ENCODE assay signal across 14 cellular contexts in the genomic region with DNA sequence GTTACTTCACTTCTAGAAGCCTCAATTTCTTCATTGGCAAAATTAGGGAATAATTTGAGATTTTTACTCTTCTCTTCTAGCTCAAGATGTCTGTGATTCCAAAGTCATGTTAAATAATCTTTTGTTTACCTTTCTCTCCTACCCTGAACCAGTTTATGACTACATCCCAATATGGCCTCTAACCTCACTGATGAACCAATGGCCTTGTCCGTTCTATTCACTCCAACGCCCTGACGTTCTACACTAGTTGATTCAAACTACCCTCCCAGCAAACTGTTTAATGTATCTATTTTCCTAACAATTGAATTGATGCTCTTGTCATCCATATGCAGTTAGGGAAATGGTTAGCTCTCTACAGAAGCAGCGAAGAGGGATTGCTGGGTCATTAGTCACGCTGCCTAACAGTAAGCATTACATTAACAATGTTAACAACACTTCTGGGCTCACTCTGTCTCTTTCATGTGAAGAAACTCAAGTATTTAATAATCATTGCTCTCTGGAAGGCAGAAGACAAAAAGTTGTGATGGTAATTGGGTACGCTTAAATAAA. TPM values are rescaled to one million over a fixed set of nuclear protein-coding genes. Genes with fewer than 3 reads are reported as not detected.
A peak's percentile ranks its signal among the peaks of the same experiment; 100 is the strongest.
DNase-seq lines count a peak whose midpoint lies in the region; ATAC-seq and TF ChIP-seq lines count a peak whose summit lies in the region.
"Had no signal": no experiment of that assay in that cellular context is flagged by ENCODE, and none has a peak within 500 bp of the region (broad histone marks: within the 10 kb centered on the region; RNA-seq: fewer than 3 reads in every experiment).

No MANE protein-coding gene starts in this region.

- no peak overlapping the region for H3K4me3 Mint-ChIP-seq in WTC11
- no peak overlapping the region for H3K4me3 Mint-ChIP-seq in T-helper 17 cell
- H3K4me3 Mint-ChIP-seq: activated CD8-positive, alpha-beta T cell treated with anti-CD3 and anti-CD28 coated beads for 36 hours had no signal

- BruUV-seq in HCT116 (replicated peaks; lab: Mats Ljungman, UMichigan) = no TSS peak

- no peak overlapping the region for H2AFZ ChIP-seq in HCT116 (ENCODE audit: low read depth, low read length, poor library complexity, severe bottlenecking)

- no peak for TF ChIP-seq POLR2A in HCT116 (IDR thresholded peaks at IDR 0.05; ENCODE audit: borderline replicate concordance, extremely low read depth, insufficient read depth, insufficient read length)

- H3K4me1 ChIP-seq in BLaER1 (peaks cover 88% of the 10 kb centered on the region), HCT116 (ENCODE audit: control insufficient read depth in 1 of 2, insufficient read depth in 2 of 2, low read length in 2 of 2) (peaks cover 26 to 34% of the 10 kb centered on the region in 2 experiments)
- H3K4me1 ChIP-seq: prostate gland had no signal

- peaks cover 45% of the 10 kb centered on the region for H3K79me2 ChIP-seq in HCT116 (ENCODE audit: insufficient read depth, low read length)

- H3K27ac Mint-ChIP-seq in WTC11 (peak overlapping the region; percentile 63), T-helper 17 cell (no peak overlapping the region)
- H3K27ac Mint-ChIP-seq: activated CD8-positive, alpha-beta T cell treated with anti-CD3 and anti-CD28 coated beads for 36 hours had no signal

- no peak for TF ChIP-seq RAD21 in HCT116 (IDR thresholded peaks at IDR 0.05; ENCODE audit: low read depth)

- H3K27ac ChIP-seq in BLaER1 (no peak overlapping the region), HCT116 (ENCODE audit: low read depth, low read length) (no peak overlapping the region)
- H3K27ac ChIP-seq: prostate gland, thoracic aorta had no signal

- H3K4me1 Mint-ChIP-seq in WTC11 (peaks cover 91% of the 10 kb centered on the region), T-helper 17 cell (peaks cover 71% of the 10 kb centered on the region)

- H3K36me3 Mint-ChIP-seq in WTC11 (no peaks in the 10 kb centered on the region), T-helper 17 cell (ENCODE audit: low read depth) (no peaks in the 10 kb centered on the region)

- RAD21 ChIA-PET in HCT116 (lab: Charles Lee; ENCODE audit: low non-redundant PET in 1 of 2, low total read pairs in 2 of 2, uncharacterized antibody in 2 of 2, unreplicated experiment in 2 of 2) = no interaction called here

- TF ChIP-seq CTCF in HCT116 (IDR thresholded peaks at IDR 0.05 in 2 of 3, conservative IDR thresholded peaks at IDR 0.05 in 1 of 3; ENCODE audit: borderline replicate concordance in 1 of 3, insufficient read depth in 1 of 3, low read depth in 2 of 3, low read length in 2 of 3) (no peak), WTC11 (IDR thresholded peaks at IDR 0.05) (no peak)

- H3K4me3 ChIP-seq in BLaER1 (no peak overlapping the region), HCT116 (replicated peaks in 1 of 2; ENCODE audit: low read depth in 1 of 2, low read length in 2 of 2) (no peak overlapping the region)
- H3K4me3 ChIP-seq: prostate gland, thoracic aorta had no signal

- H3K9me2 ChIP-seq in HCT116 (ENCODE audit: insufficient read depth) = no peaks in the 10 kb centered on the region

- H3K27me3 Mint-ChIP-seq in WTC11 (ENCODE audit: low read depth) (no peaks in the 10 kb centered on the region), T-helper 17 cell (no peaks in the 10 kb centered on the region)
- H3K27me3 Mint-ChIP-seq: activated CD8-positive, alpha-beta T cell treated with anti-CD3 and anti-CD28 coated beads for 36 hours had no signal

- H3K9ac ChIP-seq in BLaER1 = no peak overlapping the region
- no peak overlapping the region for H3K9ac ChIP-seq in HCT116 (ENCODE audit: low read length)

- H3K27me3 ChIP-seq in BLaER1 (no peaks in the 10 kb centered on the region), HCT116 (ENCODE audit: insufficient read depth, low read length) (no peaks in the 10 kb centered on the region)

- H3K4me2 ChIP-seq in BLaER1 = peak overlapping the region; percentile 55
- H3K4me2 ChIP-seq in HCT116 (ENCODE audit: low read length) = peak overlapping the region; percentile 59; the same call in 1 of the 2 replicates

- intact Hi-C loops in HCT116 (cut with micrococcal nuclease) = no loop called here

- H3K9me3 ChIP-seq in BLaER1 (no peaks in the 10 kb centered on the region), HCT116 (ENCODE audit: control insufficient read depth in 1 of 2, insufficient read depth in 1 of 2, low read depth in 1 of 2, low read length in 2 of 2) (no peaks in the 10 kb centered on the region), T-helper 17 cell (ENCODE audit: control insufficient read depth, low read length, poor library complexity, severe bottlenecking) (no peaks in the 10 kb centered on the region)
- H3K9me3 ChIP-seq: prostate gland, thoracic aorta had no signal

- ATAC-seq in HCT116 (no peak), WTC11 (peak; percentile 49), T-helper 17 cell (no peak), HG03025 (IDR thresholded peaks at IDR 0.05; ENCODE audit: low FRiP score, unreplicated experiment) (no peak)
- ATAC-seq: activated CD8-positive, alpha-beta T cell treated with anti-CD3 and anti-CD28 coated beads for 36 hours had no signal

- POLR2A ChIA-PET in HCT116 (lab: Charles Lee) (no interaction called here), WTC11 (lab: Charles Lee) (no interaction called here)

- H4K20me1 ChIP-seq in BLaER1 = peaks cover 100% of the 10 kb centered on the region
- peaks cover 8% of the 10 kb centered on the region; the same call in 1 of the 2 replicates for H4K20me1 ChIP-seq in HCT116 (ENCODE audit: insufficient read depth)

- DNase-seq in HCT116 (ENCODE audit: low read depth, low spot score) (no peak), WTC11 (ENCODE audit: low spot score) (no peak), iris pigment epithelial cell (ENCODE audit: low read depth) (peak; percentile 59), EL (no peak), T-helper 17 cell (no peak), NCI-H2171 treated with DMSO at 0.1 percent for 48 hours (lab: John Stamatoyannopoulos, UW) (no peak)
- DNase-seq: activated CD8-positive, alpha-beta T cell treated with anti-CD3 and anti-CD28 coated beads for 36 hours; amygdala; NCI-H2081 treated with DMSO at 0.1 percent for 48 hours; OCI-M1 had no signal

- no peaks in the 10 kb centered on the region for H3K9me3 Mint-ChIP-seq in WTC11
- H3K9me3 Mint-ChIP-seq: activated CD8-positive, alpha-beta T cell treated with anti-CD3 and anti-CD28 coated beads for 36 hours had no signal

- CTCF ChIA-PET in HCT116 (lab: Charles Lee) (no interaction called here), WTC11 (lab: Charles Lee) (interaction anchor here (0.6 to 1.2 kb wide), 2 partner anchors 53 to 110 kb away, joined by 3 to 4 read pairs; no protein-coding TSS in a partner anchor)

- H3K36me3 ChIP-seq in BLaER1 (peaks cover 18% of the 10 kb centered on the region; the same call in 1 of the 2 replicates), HCT116 (ENCODE audit: control insufficient read depth in 1 of 2, insufficient read depth in 2 of 2, low read length in 2 of 2) (no peaks in the 10 kb centered on the region)
- H3K36me3 ChIP-seq: prostate gland, thoracic aorta had no signal

TF ChIP-seq in HCT116, 20 proteins besides CTCF, POLR2A, EP300 and RAD21 (continues in another document):
- TF ChIP-seq YY1 (IDR thresholded peaks at IDR 0.05; ENCODE audit: extremely low read depth, insufficient replicate concordance, low read depth, low read length) (no peak), EZH2phosphoT487 (IDR thresholded peaks at IDR 0.05; ENCODE audit: borderline replicate concordance) (no peak), ELF1 (IDR thresholded peaks at IDR 0.05; ENCODE audit: borderline replicate concordance, low read depth) (no peak), EGR1 (IDR thresholded peaks at IDR 0.05; ENCODE audit: low read depth) (no peak), ZNF274 (IDR thresholded peaks at IDR 0.05; ENCODE audit: low read depth, low read length) (no peak), CEBPB (IDR thresholded peaks at IDR 0.05; ENCODE audit: low read depth) (no peak), ATF3 (IDR thresholded peaks at IDR 0.05) (no peak), EZH2 (IDR thresholded peaks at IDR 0.05) (no peak), TCF7L2 (IDR thresholded peaks at IDR 0.05; ENCODE audit: borderline replicate concordance, extremely low read depth, insufficient read depth, insufficient read length) (no peak), JUND (IDR thresholded peaks at IDR 0.05) (no peak)

TF ChIP-seq in WTC11, 78 proteins besides CTCF, POLR2A, EP300 and RAD21:
- TF ChIP-seq ZMAT4 (CRISPR knock-in tag; IDR thresholded peaks at IDR 0.05) (0 out of 2 replicates have a peak, but pooled peaks have one; percentile 72), JUN (CRISPR knock-in tag; IDR thresholded peaks at IDR 0.05) (no peak)

RNA-seq across cellular contexts. Expression of gene RAPGEF1, which starts 38.0 kb away (rescaled TPM):
- total RNA-seq in HCT116 (2021; ENCODE audit: unreplicated experiment) (43.0 TPM), WTC11 (2021) (57.9 to 66.2 TPM (median 65.7 TPM) in 3 replicates), T-helper 17 cell (100 to 1,000 TPM; 176 to 209 TPM)
- polyA plus RNA-seq in HCT116 (2012) = 27.9 and 28.4 TPM in 2 replicates
